In the genomic region with DNA sequence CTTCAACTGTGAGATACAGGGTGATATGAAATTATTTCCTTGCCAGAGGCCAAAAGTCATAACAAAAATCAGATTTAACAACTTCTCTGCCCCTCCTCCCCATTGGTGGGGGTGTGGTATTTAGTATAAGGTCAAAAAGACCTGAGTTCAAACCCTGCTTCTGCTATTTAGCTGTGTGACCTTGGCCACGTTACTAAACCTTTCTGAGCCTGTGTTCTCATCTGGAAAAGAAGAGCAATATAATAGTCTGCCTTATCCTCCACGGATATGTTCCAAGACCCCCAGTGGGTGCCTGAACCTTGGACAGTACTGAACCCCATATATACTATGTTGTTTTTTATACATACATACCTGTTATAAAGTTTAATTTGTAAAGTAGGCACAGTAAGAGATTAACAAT, we compare ENCODE assay signal across 1 cellular context.
TF ChIP-seq lines count a peak whose summit lies in the region.

No MANE protein-coding gene starts in this region.

TF ChIP-seq in IMR-90, 13 proteins besides CTCF, POLR2A, EP300 and RAD21:
- no peak for TF ChIP-seq BHLHE40 (IDR thresholded peaks at IDR 0.05; ENCODE audit: low read depth, low read length)
- TF ChIP-seq, protein P1, sequence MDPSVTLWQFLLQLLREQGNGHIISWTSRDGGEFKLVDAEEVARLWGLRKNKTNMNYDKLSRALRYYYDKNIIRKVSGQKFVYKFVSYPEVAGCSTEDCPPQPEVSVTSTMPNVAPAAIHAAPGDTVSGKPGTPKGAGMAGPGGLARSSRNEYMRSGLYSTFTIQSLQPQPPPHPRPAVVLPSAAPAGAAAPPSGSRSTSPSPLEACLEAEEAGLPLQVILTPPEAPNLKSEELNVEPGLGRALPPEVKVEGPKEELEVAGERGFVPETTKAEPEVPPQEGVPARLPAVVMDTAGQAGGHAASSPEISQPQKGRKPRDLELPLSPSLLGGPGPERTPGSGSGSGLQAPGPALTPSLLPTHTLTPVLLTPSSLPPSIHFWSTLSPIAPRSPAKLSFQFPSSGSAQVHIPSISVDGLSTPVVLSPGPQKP (IDR thresholded peaks at IDR 0.05; ENCODE audit: borderline replicate concordance, low read depth, low read length): no peak
